ENCODE assay signal across 7 cellular contexts in the genomic region with DNA sequence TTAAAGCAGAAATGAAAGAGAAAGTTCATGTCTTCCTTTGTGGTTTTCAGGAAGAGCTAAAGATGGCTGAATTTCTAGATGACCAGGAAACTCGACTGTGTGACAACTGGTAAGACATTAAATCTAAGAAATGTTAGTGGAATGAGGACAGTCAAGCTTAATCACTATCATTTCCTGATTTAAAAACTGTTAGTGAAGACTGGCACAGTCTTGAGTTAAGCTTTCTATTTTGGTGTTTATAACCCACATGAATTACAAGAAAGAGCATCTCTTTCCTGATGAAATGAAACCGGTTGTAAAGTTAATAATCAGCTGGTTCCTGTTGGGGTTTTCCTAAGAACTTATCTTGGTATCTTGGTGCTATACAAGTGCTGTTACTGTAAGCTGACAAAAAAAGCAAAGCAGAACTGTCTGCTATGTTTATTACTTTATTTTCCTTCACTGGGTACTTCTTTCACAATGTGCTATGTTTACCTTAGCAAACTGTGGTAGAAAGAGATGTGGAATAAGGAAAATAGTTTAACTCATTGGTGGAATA. TPM values are rescaled to one million over a fixed set of nuclear protein-coding genes. Genes with fewer than 3 reads are reported as not detected.
DNase-seq lines count a peak whose midpoint lies in the region; ATAC-seq and TF ChIP-seq lines count a peak whose summit lies in the region.

No MANE protein-coding gene starts in this region.

- H3K4me1 ChIP-seq in left lung, result peaks cover 41 to 81% of the 10 kb centered on the region in 2 donors

- H3K36me3 Mint-ChIP-seq in activated B cell treated with CpG ODN at 0.5 μM for 24 hours (ENCODE audit: low read depth), result peaks cover 26% of the 10 kb centered on the region

- peak overlapping the region; percentile 81 to 87 for H3K27ac ChIP-seq in left lung

- H3K4me3 Mint-ChIP-seq in activated B cell treated with CpG ODN at 0.5 μM for 24 hours, result peak overlapping the region; percentile 66

- ATAC-seq in GM19035 (IDR thresholded peaks at IDR 0.05; ENCODE audit: unreplicated experiment), result peak; percentile 47
- ATAC-seq in HG03175 (IDR thresholded peaks at IDR 0.05; ENCODE audit: unreplicated experiment), result peak; percentile 38
- peak; percentile 67 for ATAC-seq in activated B cell treated with CpG ODN at 0.5 μM for 24 hours (ENCODE audit: low read depth)
- peak; percentile 43 for ATAC-seq in left lung

- H3K36me3 ChIP-seq in left lung, result peaks cover 0 to 17% of the 10 kb centered on the region in 2 donors

- no peaks in the 10 kb centered on the region for H3K9me3 ChIP-seq in left lung

- POLR2A ChIA-PET in activated B cell treated with CpG ODN at 0.5 μM for 24 hours (lab: Charles Lee), result interaction anchor here (0.6 to 7.2 kb wide), 10 partner anchors 10 to 118 kb away, joined by 3 to 143 read pairs (median 7); a partner anchor contains a TSS

- intact Hi-C loops in activated B cell treated with CpG ODN at 0.5 μM for 24 hours (cut with micrococcal nuclease), result loop anchor here (1.0 kb wide), 2 partner anchors 21 to 55 kb away; no protein-coding TSS in a partner anchor
- intact Hi-C loops in left lung (cut with DNase I), result no loop called here

- H3K9me3 Mint-ChIP-seq in activated B cell treated with CpG ODN at 0.5 μM for 24 hours, result no peaks in the 10 kb centered on the region

- H3K27ac Mint-ChIP-seq in activated B cell treated with CpG ODN at 0.5 μM for 24 hours, result peak overlapping the region; percentile 79

- no peaks in the 10 kb centered on the region for H3K27me3 Mint-ChIP-seq in activated B cell treated with CpG ODN at 0.5 μM for 24 hours

- CTCF ChIA-PET in activated B cell treated with CpG ODN at 0.5 μM for 24 hours (lab: Charles Lee), result interaction anchor here (1.0 kb wide), 1 partner anchor 23 kb away, joined by 7 read pairs; a partner anchor contains a TSS

- DNase-seq in activated B cell treated with CpG ODN at 0.5 μM for 24 hours (no peak), left lung (no peak), NCI-H1436 treated with DMSO at 0.1 percent for 48 hours (lab: John Stamatoyannopoulos, UW) (no peak), epidermal melanocyte (ENCODE audit: insufficient read length, low spot score) (no peak), T-helper 9 cell (no peak)

- H3K4me3 ChIP-seq in left lung, result peak overlapping the region in 1 of 2 donors; percentile 22

- no peaks in the 10 kb centered on the region for H3K27me3 ChIP-seq in left lung

- H3K4me1 Mint-ChIP-seq in activated B cell treated with CpG ODN at 0.5 μM for 24 hours, result peaks cover 63% of the 10 kb centered on the region

- no peak for TF ChIP-seq CTCF in activated B cell treated with CpG ODN at 0.5 μM for 24 hours (IDR thresholded peaks at IDR 0.05)
- no peak for TF ChIP-seq CTCF in left lung (IDR thresholded peaks at IDR 0.05)

RNA-seq across cellular contexts. Expression of a gene that starts 5.2 kb away (rescaled TPM):
- total RNA-seq in activated B cell treated with CpG ODN at 0.5 μM for 24 hours (47.8 and 51.0 TPM in 2 replicates), left lung (10 to 100 TPM; 40.1 to 46.1 TPM)

RNA-seq across cellular contexts. Expression of a gene that starts 21.9 kb away (rescaled TPM):
- total RNA-seq in activated B cell treated with CpG ODN at 0.5 μM for 24 hours, result 43.5 and 52.7 TPM in 2 replicates
- total RNA-seq in left lung, result 10 to 100 TPM; 17.3 to 33.7 TPM
